ENCODE assay signal across 12 cellular contexts in genomic region chr17:18672395-18673227, GRCh38. TPM values are rescaled to one million over a fixed set of nuclear protein-coding genes. Genes with fewer than 3 reads are reported as not detected.
"Had no signal": no experiment of that assay in that cellular context is flagged by ENCODE, and none has a peak within 500 bp of the region (broad histone marks: within the 10 kb centered on the region; RNA-seq: fewer than 3 reads in every experiment).

No MANE protein-coding gene starts in this region.

RNA-seq across cellular contexts. Expression of gene TBC1D28, which starts 28.4 kb away (rescaled TPM):
- total RNA-seq: activated B cell treated with CpG ODN at 0.5 μM for 24 hours; activated CD8-positive, alpha-beta T cell treated with anti-CD3 and anti-CD28 coated beads for 36 hours; activated T-cell treated with anti-CD3 and anti-CD28 coated beads, Interleukin-2, amount 50 U/mL, for 4 hours; activated T-helper 17 cell treated with anti-CD3 and anti-CD28 coated beads, Interleukin-2, amount 50 U/mL, for 72 hours; body of pancreas; chondrocyte; dermis blood vessel endothelial cell; esophagus squamous epithelium; fibroblast of lung; fibroblast of villous mesenchyme; T-helper 17 cell had no signal
- polyA plus RNA-seq: adipose tissue, fibroblast of lung had no signal
